Comparison of ENCODE assay signal across 15 cellular contexts in the genomic region with DNA sequence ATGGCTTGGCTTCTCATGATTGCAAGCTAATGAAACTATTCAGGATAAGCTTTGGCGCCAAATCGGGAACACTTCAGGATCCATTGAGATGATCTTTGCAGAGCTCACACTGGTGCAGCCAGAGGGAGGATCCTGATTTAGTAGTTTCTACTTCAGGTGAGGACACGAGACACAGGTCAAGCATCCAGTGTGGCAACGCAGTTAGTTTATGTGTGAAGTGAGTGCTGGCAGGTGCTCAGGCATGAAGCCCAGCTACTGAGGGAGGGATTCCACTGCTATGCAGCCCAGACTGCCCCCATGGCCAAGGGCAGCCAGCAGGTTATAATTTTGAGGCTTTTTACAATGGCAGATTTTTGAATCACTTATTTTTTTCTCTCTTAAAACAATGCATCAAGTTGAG.
"Had no signal": no experiment of that assay in that cellular context is flagged by ENCODE, and none has a peak within 500 bp of the region (broad histone marks: within the 10 kb centered on the region; RNA-seq: fewer than 3 reads in every experiment).

No MANE protein-coding gene starts in this region.

- H3K9me3 Mint-ChIP-seq: activated naive CD4-positive, alpha-beta T cell treated with anti-CD3 and anti-CD28 coated beads, Interleukin-2, amount 50 U/mL, for 72 hours; activated T-cell treated with anti-CD3 and anti-CD28 coated beads, Interleukin-2, amount 50 U/mL, for 24 hours; brain; dendritic cell treated with granulocyte-macrophage colony-stimulating factor and Interleukin-4, amounts not matched to agents 40 ng/mL and 50 ng/mL, for 4 days; T-helper 2 cell treated with Interferon-gamma antibody and Interleukin-4, amounts not matched to agents 5 μg/mL and 100 μg/mL, for 36 hours had no signal

- H3K27me3 ChIP-seq: suprapubic skin had no signal

- H3K4me3 Mint-ChIP-seq: activated T-cell treated with anti-CD3 and anti-CD28 coated beads, Interleukin-2, amount 50 U/mL, for 24 hours; brain; dendritic cell treated with granulocyte-macrophage colony-stimulating factor and Interleukin-4, amounts not matched to agents 40 ng/mL and 50 ng/mL, for 4 days; T-helper 2 cell treated with Interferon-gamma antibody and Interleukin-4, amounts not matched to agents 5 μg/mL and 100 μg/mL, for 36 hours had no signal

- H3K27ac ChIP-seq: suprapubic skin had no signal

- H3K27ac Mint-ChIP-seq: activated naive CD4-positive, alpha-beta T cell treated with anti-CD3 and anti-CD28 coated beads, Interleukin-2, amount 50 U/mL, for 72 hours; activated T-cell treated with anti-CD3 and anti-CD28 coated beads, Interleukin-2, amount 50 U/mL, for 24 hours; brain; dendritic cell treated with granulocyte-macrophage colony-stimulating factor and Interleukin-4, amounts not matched to agents 40 ng/mL and 50 ng/mL, for 4 days; progenitor cell of endocrine pancreas; T-helper 2 cell treated with Interferon-gamma antibody and Interleukin-4, amounts not matched to agents 5 μg/mL and 100 μg/mL, for 36 hours had no signal

- ATAC-seq: activated naive CD4-positive, alpha-beta T cell treated with anti-CD3 and anti-CD28 coated beads, Interleukin-2, amount 50 U/mL, for 72 hours; sciatic nerve; stimulated activated naive CD8-positive, alpha-beta T cell treated with anti-CD3 and anti-CD28 coated beads, Interleukin-15, Interleukin-2, amounts not matched to agents 100 U/mL and 50 U/mL, for 24 hours had no signal

- DNase-seq: activated effector memory CD4-positive, alpha-beta T cell treated with anti-CD3 and anti-CD28 coated beads, Interleukin-2, amount 50 U/mL, for 16 hours; activated T-cell treated with anti-CD3 and anti-CD28 coated beads, Interleukin-2, amount 50 U/mL, for 24 hours; amniotic stem cell; cerebellar nuclear complex; glutamatergic neuron; stimulated activated CD4-positive, alpha-beta T cell treated with anti-CD3 and anti-CD28 coated beads, Interleukin-4, amount 100 ng/mL, for 1 hour; stimulated activated CD8-positive, alpha-beta memory T cell treated with anti-CD3 and anti-CD28 coated beads, Interleukin-4, amount 100 ng/mL, for 48 hours; stimulated activated naive CD8-positive, alpha-beta T cell treated with anti-CD3 and anti-CD28 coated beads, Interleukin-15, Interleukin-2, amounts not matched to agents 100 U/mL and 50 U/mL, for 24 hours had no signal

- H3K36me3 ChIP-seq: suprapubic skin had no signal

- H3K27me3 Mint-ChIP-seq: brain; dendritic cell treated with granulocyte-macrophage colony-stimulating factor and Interleukin-4, amounts not matched to agents 40 ng/mL and 50 ng/mL, for 4 days; progenitor cell of endocrine pancreas had no signal

- H3K36me3 Mint-ChIP-seq: activated naive CD4-positive, alpha-beta T cell treated with anti-CD3 and anti-CD28 coated beads, Interleukin-2, amount 50 U/mL, for 72 hours; brain had no signal

- H3K4me3 ChIP-seq: suprapubic skin had no signal

- H3K9me3 ChIP-seq: suprapubic skin had no signal
